ENCODE assay signal across 15 cellular contexts in the genomic region with DNA sequence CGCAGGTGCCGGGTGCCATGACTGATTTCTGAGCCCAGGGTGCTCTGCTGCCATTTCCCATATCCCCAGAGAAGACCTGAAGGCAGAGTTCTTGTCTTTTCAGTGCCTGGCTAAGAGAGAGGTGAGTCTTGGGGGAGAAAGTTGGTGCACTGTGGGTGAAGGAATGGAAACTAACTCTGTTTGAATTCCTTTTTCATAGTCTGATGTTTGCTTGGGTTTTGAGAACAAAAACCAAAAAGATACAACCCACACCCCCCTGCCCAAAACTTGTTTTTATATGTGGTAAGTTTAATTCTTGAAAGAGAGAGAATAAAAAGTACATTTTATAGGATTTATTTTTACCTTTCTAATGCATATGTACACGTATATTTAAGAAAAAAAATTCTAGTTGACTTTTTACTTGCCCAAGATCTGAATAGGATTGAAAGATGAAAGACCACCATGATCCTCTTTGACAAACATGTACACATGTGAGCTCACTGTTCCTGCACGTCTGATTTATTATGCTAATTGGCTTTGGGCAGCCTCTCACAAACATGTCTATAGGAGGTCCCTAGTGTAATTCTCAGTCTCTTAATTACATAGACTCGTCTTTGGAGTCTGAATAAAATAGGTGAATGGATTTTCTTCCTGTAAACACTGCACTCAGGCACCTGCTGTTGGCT. TPM values are rescaled to one million over a fixed set of nuclear protein-coding genes. Genes with fewer than 3 reads are reported as not detected.
DNase-seq lines count a peak whose midpoint lies in the region; ATAC-seq and TF ChIP-seq lines count a peak whose summit lies in the region.
"Had no signal": no experiment of that assay in that cellular context is flagged by ENCODE, and none has a peak within 500 bp of the region (broad histone marks: within the 10 kb centered on the region; RNA-seq: fewer than 3 reads in every experiment).

No MANE protein-coding gene starts in this region.

- no peak for DNase-seq in CD4-positive, alpha-beta memory T cell
- DNase-seq in H9 (no peak), naive B cell (no peak), 8988T (no peak), CD14-positive monocyte (ENCODE audit: low spot score) (no peak)
- DNase-seq in activated T-helper 1 cell treated with anti-CD3 and anti-CD28 coated beads, Interleukin-12 subunit alpha, Interleukin-12 subunit beta, Interleukin-2, Interleukin-4 antibody, amounts not matched to agents 30 ng/mL and 10 ng/mL and 1 ng/mL, durations not matched to agents 14 hours and 24 hours and 36 hours (ENCODE audit: low spot score): no peak
- no peak for DNase-seq in stimulated activated CD4-positive, alpha-beta T cell treated with anti-CD3 and anti-CD28 coated beads, Interleukin-4, amount 100 ng/mL, for 1 hour
- DNase-seq: activated CD4-positive, alpha-beta T cell treated with anti-CD3 and anti-CD28 coated beads, Interleukin-2, amount 50 U/mL, for 1 hour; head of caudate nucleus; NCI-H1092; SW 1271; uterus had no signal

- no peak overlapping the region for H3K4ac ChIP-seq in H9 (ENCODE audit: low read depth, low read length)

- H3K4me3 Mint-ChIP-seq in CD4-positive, alpha-beta memory T cell: peak overlapping the region; percentile 43 to 92 (median 48)
- H3K4me3 Mint-ChIP-seq in H9 (no peak overlapping the region), naive B cell (peak overlapping the region in 1 of 8 donors; percentile 15), CD14-positive monocyte (peak overlapping the region in 1 of 2 donors; percentile 5)
- H3K4me3 Mint-ChIP-seq in activated T-helper 1 cell treated with anti-CD3 and anti-CD28 coated beads, Interleukin-12 subunit alpha, Interleukin-12 subunit beta, Interleukin-2, Interleukin-4 antibody, amounts not matched to agents 30 ng/mL and 10 ng/mL and 1 ng/mL, durations not matched to agents 14 hours and 24 hours and 36 hours: peak overlapping the region; percentile 79

- H3K4me3 ChIP-seq in CD4-positive, alpha-beta memory T cell (ENCODE audit: low read length in 2 of 2): no peak overlapping the region
- H3K4me3 ChIP-seq: uterus had no signal

- no peak overlapping the region for H4K91ac ChIP-seq in H9 (ENCODE audit: insufficient read length, low read depth, low read length)

- no peak overlapping the region for H2BK20ac ChIP-seq in H9 (ENCODE audit: low read depth, low read length, poor library complexity, severe bottlenecking)

- no peak overlapping the region for H2AK5ac ChIP-seq in H9 (ENCODE audit: insufficient read length, low read length)

- H4K5ac ChIP-seq in H9 (ENCODE audit: insufficient read length, low read depth, low read length): no peak overlapping the region

- H3K27ac ChIP-seq in CD4-positive, alpha-beta memory T cell (ENCODE audit: low read depth, low read length): peak overlapping the region; percentile 19
- H3K27ac ChIP-seq in H9 (ENCODE audit: insufficient read length, low read depth, low read length): no peak overlapping the region
- H3K27ac ChIP-seq: C4-2B, uterus had no signal

- H3K36me3 Mint-ChIP-seq in CD4-positive, alpha-beta memory T cell: peaks cover 27 to 31% of the 10 kb centered on the region in 2 donors
- H3K36me3 Mint-ChIP-seq in H9 (ENCODE audit: insufficient read depth in 1 of 3, low read depth in 3 of 3): peaks cover 0 to 2% (median 0%) of the 10 kb centered on the region in 3 experiments; a peak in 2 of 7 replicates
- H3K36me3 Mint-ChIP-seq in activated T-helper 1 cell treated with anti-CD3 and anti-CD28 coated beads, Interleukin-12 subunit alpha, Interleukin-12 subunit beta, Interleukin-2, Interleukin-4 antibody, amounts not matched to agents 30 ng/mL and 10 ng/mL and 1 ng/mL, durations not matched to agents 14 hours and 24 hours and 36 hours (ENCODE audit: low read depth): peaks cover 38% of the 10 kb centered on the region
- peaks cover 0 to 3% of the 10 kb centered on the region in 2 donors for H3K36me3 Mint-ChIP-seq in naive B cell
- peaks cover 0 to 3% of the 10 kb centered on the region in 2 donors for H3K36me3 Mint-ChIP-seq in CD14-positive monocyte

- no peak overlapping the region for H3T11ph ChIP-seq in H9 (ENCODE audit: low read length)

- no peak overlapping the region for H3K56ac ChIP-seq in H9 (ENCODE audit: insufficient read length, low read depth, low read length)

- H3K9me3 Mint-ChIP-seq in CD4-positive, alpha-beta memory T cell: peaks cover 0 to 7% (median 3%) of the 10 kb centered on the region in 8 donors
- H3K9me3 Mint-ChIP-seq in H9 (peaks cover 0 to 4% of the 10 kb centered on the region in 2 experiments; a peak in 1 of 5 replicates), naive B cell (peaks cover 0 to 5% (median 2%) of the 10 kb centered on the region in 7 donors), CD14-positive monocyte (peaks cover 0 to 11% (median 3%) of the 10 kb centered on the region in 7 donors)
- peaks cover 3% of the 10 kb centered on the region for H3K9me3 Mint-ChIP-seq in activated T-helper 1 cell treated with anti-CD3 and anti-CD28 coated beads, Interleukin-12 subunit alpha, Interleukin-12 subunit beta, Interleukin-2, Interleukin-4 antibody, amounts not matched to agents 30 ng/mL and 10 ng/mL and 1 ng/mL, durations not matched to agents 14 hours and 24 hours and 36 hours

- H2AFZ ChIP-seq in H9 (ENCODE audit: low read length): no peak overlapping the region

- no peaks in the 10 kb centered on the region for H3K9me3 ChIP-seq in CD4-positive, alpha-beta memory T cell (ENCODE audit: control insufficient read depth in 1 of 2, low read length in 2 of 2)
- H3K9me3 ChIP-seq in H9 (ENCODE audit: control insufficient read depth, low read depth, low read length): no peaks in the 10 kb centered on the region
- H3K9me3 ChIP-seq: uterus had no signal

- ATAC-seq in naive B cell (ENCODE audit: low read depth in 2 of 2): no peak
- ATAC-seq: HepG2, Panc1 had no signal

- peaks cover 60 to 94% (median 75%) of the 10 kb centered on the region in 4 donors for H3K4me1 Mint-ChIP-seq in CD4-positive, alpha-beta memory T cell
- peaks cover 60 to 70% of the 10 kb centered on the region in 2 experiments for H3K4me1 Mint-ChIP-seq in H9
- H3K4me1 Mint-ChIP-seq in activated T-helper 1 cell treated with anti-CD3 and anti-CD28 coated beads, Interleukin-12 subunit alpha, Interleukin-12 subunit beta, Interleukin-2, Interleukin-4 antibody, amounts not matched to agents 30 ng/mL and 10 ng/mL and 1 ng/mL, durations not matched to agents 14 hours and 24 hours and 36 hours (ENCODE audit: low read depth): peaks cover 87% of the 10 kb centered on the region
- peaks cover 57 to 97% (median 72%) of the 10 kb centered on the region in 3 donors for H3K4me1 Mint-ChIP-seq in naive B cell
- peaks cover 20% of the 10 kb centered on the region for H3K4me1 Mint-ChIP-seq in CD14-positive monocyte

- H3K18ac ChIP-seq in H9 (ENCODE audit: insufficient read length, low read depth, low read length): no peak overlapping the region

- no peaks in the 10 kb centered on the region for H3K27me3 Mint-ChIP-seq in CD4-positive, alpha-beta memory T cell
- H3K27me3 Mint-ChIP-seq in H9 (ENCODE audit: low read depth) (peaks cover 20% of the 10 kb centered on the region), naive B cell (no peaks in the 10 kb centered on the region), CD14-positive monocyte (ENCODE audit: low read depth in 3 of 3) (peaks cover 0 to 6% (median 2%) of the 10 kb centered on the region in 3 donors)
- H3K27me3 Mint-ChIP-seq in activated T-helper 1 cell treated with anti-CD3 and anti-CD28 coated beads, Interleukin-12 subunit alpha, Interleukin-12 subunit beta, Interleukin-2, Interleukin-4 antibody, amounts not matched to agents 30 ng/mL and 10 ng/mL and 1 ng/mL, durations not matched to agents 14 hours and 24 hours and 36 hours (ENCODE audit: insufficient read depth): peaks cover 2% of the 10 kb centered on the region

- peak overlapping the region; percentile 72 to 99 (median 93) for H3K27ac Mint-ChIP-seq in CD4-positive, alpha-beta memory T cell
- H3K27ac Mint-ChIP-seq in H9 (peak overlapping the region in 2 of 3 experiments; percentile 30 to 87; a peak in 3 of 7 replicates), naive B cell (peak overlapping the region in 4 of 6 donors; percentile 52 to 95 (median 60)), CD14-positive monocyte (peak overlapping the region in 1 of 7 donors; percentile 27)
- H3K27ac Mint-ChIP-seq in activated T-helper 1 cell treated with anti-CD3 and anti-CD28 coated beads, Interleukin-12 subunit alpha, Interleukin-12 subunit beta, Interleukin-2, Interleukin-4 antibody, amounts not matched to agents 30 ng/mL and 10 ng/mL and 1 ng/mL, durations not matched to agents 14 hours and 24 hours and 36 hours: peak overlapping the region; percentile 90

- no peak overlapping the region for H3K14ac ChIP-seq in H9 (ENCODE audit: insufficient read depth, low read length)

- H3K27me3 ChIP-seq in CD4-positive, alpha-beta memory T cell (ENCODE audit: insufficient read depth, low read length): no peaks in the 10 kb centered on the region
- H3K27me3 ChIP-seq in H9 (ENCODE audit: insufficient read depth, low read length): no peaks in the 10 kb centered on the region; the same call in 1 of the 2 replicates
- H3K27me3 ChIP-seq: uterus had no signal

- WGBS in H9 (ENCODE audit: extremely low coverage, insufficient read length, low lambda C conversion rate): no CpG with 5 or more reads among the region's 5 CpGs

- POLR2A ChIA-PET in CD4-positive, alpha-beta memory T cell (lab: Charles Lee; ENCODE audit: partially characterized antibody): interaction anchor here (0.7 to 25.9 kb wide), 11 partner anchors 10 to 359 kb away, joined by 3 to 859 read pairs (median 7); a partner anchor contains a TSS

- H3K9ac ChIP-seq in H9 (ENCODE audit: extremely low read depth, insufficient read length, low read length): no peak overlapping the region

- H3K79me2 ChIP-seq in H9 (ENCODE audit: insufficient read depth, low read length): no peaks in the 10 kb centered on the region

- intact Hi-C loops in CD4-positive, alpha-beta memory T cell (cut with micrococcal nuclease): loop anchor here (5.0 kb wide), 1 partner anchor 58 kb away; no protein-coding TSS in a partner anchor
- intact Hi-C loops in activated T-helper 1 cell treated with anti-CD3 and anti-CD28 coated beads, Interleukin-12 subunit alpha, Interleukin-12 subunit beta, Interleukin-2, Interleukin-4 antibody, amounts not matched to agents 30 ng/mL and 10 ng/mL and 1 ng/mL, durations not matched to agents 14 hours and 24 hours and 36 hours (cut with micrococcal nuclease): loop anchor here (5.0 kb wide), 1 partner anchor 313 kb away; no protein-coding TSS in a partner anchor
- intact Hi-C loops in CD14-positive monocyte (cut with micrococcal nuclease): no loop called here

- TF ChIP-seq CTCF in H9 (conservative IDR thresholded peaks at IDR 0.05): no peak
- no peak for TF ChIP-seq CTCF in CD14-positive monocyte (IDR thresholded peaks at IDR 0.05)

- H2BK15ac ChIP-seq in H9 (ENCODE audit: low read depth, low read length): no peak overlapping the region

- H3K23ac ChIP-seq in H9 (ENCODE audit: insufficient read length, low read depth, low read length): no peak overlapping the region

- no peak overlapping the region for H3K4me2 ChIP-seq in H9 (ENCODE audit: insufficient read depth, insufficient read length, low read length)

- no peak overlapping the region for H4K8ac ChIP-seq in H9 (replicated peaks; ENCODE audit: insufficient read length, low read depth, low read length)

- peaks cover 93% of the 10 kb centered on the region for H3K4me1 ChIP-seq in CD4-positive, alpha-beta memory T cell (ENCODE audit: insufficient read depth, low read length)
- H3K4me1 ChIP-seq in H9 (ENCODE audit: insufficient read depth, low read length): peaks cover 6% of the 10 kb centered on the region; the same call in 1 of the 2 replicates
- H3K4me1 ChIP-seq: uterus had no signal

- H3K36me3 ChIP-seq in CD4-positive, alpha-beta memory T cell (ENCODE audit: insufficient read depth, low read length): no peaks in the 10 kb centered on the region
- H3K36me3 ChIP-seq: uterus had no signal

- no peak overlapping the region for H2BK12ac ChIP-seq in H9 (ENCODE audit: insufficient read length, low read depth, low read length)

- no peaks in the 10 kb centered on the region for H3K23me2 ChIP-seq in H9 (ENCODE audit: insufficient read length, low read depth, low read length, poor library complexity, severe bottlenecking)

- H2BK120ac ChIP-seq in H9 (ENCODE audit: low read depth, low read length, poor library complexity, severe bottlenecking): no peak overlapping the region

- CTCF ChIA-PET in CD4-positive, alpha-beta memory T cell (lab: Charles Lee; ENCODE audit: partially characterized antibody): interaction anchor here (1.0 to 6.7 kb wide), 8 partner anchors 9 to 160 kb away, joined by 3 to 64 read pairs (median 10); no protein-coding TSS in a partner anchor

- H4K20me1 ChIP-seq in H9 (ENCODE audit: control insufficient read depth, insufficient read depth, insufficient read length): no peaks in the 10 kb centered on the region

- H3K79me1 ChIP-seq in H9 (ENCODE audit: insufficient read depth, low read depth, low read length, poor library complexity, severe bottlenecking): no peaks in the 10 kb centered on the region

- H2BK5ac ChIP-seq in H9 (ENCODE audit: insufficient read length, low read length): no peak overlapping the region

RNA-seq across cellular contexts. Expression of a gene that starts 46.3 kb away (rescaled TPM):
- 100 to 1,000 TPM; 225 to 239 TPM for total RNA-seq in CD4-positive, alpha-beta memory T cell
- 100 to 1,000 TPM; 136 to 149 TPM for polyA plus RNA-seq in CD4-positive, alpha-beta memory T cell
- total RNA-seq in H9 (2021): 11.2 and 12.0 TPM in 2 replicates
- total RNA-seq in activated T-helper 1 cell treated with anti-CD3 and anti-CD28 coated beads, Interleukin-12 subunit alpha, Interleukin-12 subunit beta, Interleukin-2, Interleukin-4 antibody, amounts not matched to agents 30 ng/mL and 10 ng/mL and 1 ng/mL, durations not matched to agents 14 hours and 24 hours and 36 hours: 66.3 and 68.5 TPM in 2 replicates
- 10 to 100 TPM; 18.2 to 37.1 (median 28.5) TPM for polyA plus RNA-seq in naive B cell (ENCODE audit: low read depth in 6 of 6)
- 1 to 10 TPM; 4.0 to 6.4 TPM for polyA plus RNA-seq in CD14-positive monocyte

Comparison
In these comparisons a context has a peak if more than half of its experiments do, and no peak if none do; other contexts are left out.
1. H3K4me3 Mint-ChIP-seq: peak in CD4-positive, alpha-beta memory T cell (8 of 8) and activated T-helper 1 cell treated with anti-CD3 and anti-CD28 coated beads, Interleukin-12 subunit alpha, Interleukin-12 subunit beta, Interleukin-2, Interleukin-4 antibody, amounts not matched to agents 30 ng/mL and 10 ng/mL and 1 ng/mL, durations not matched to agents 14 hours and 24 hours and 36 hours (single experiment); none in H9 (0 of 2).
2. intact Hi-C loops: an anchor here in CD4-positive, alpha-beta memory T cell (5.0 kb wide) and activated T-helper 1 cell treated with anti-CD3 and anti-CD28 coated beads, Interleukin-12 subunit alpha, Interleukin-12 subunit beta, Interleukin-2, Interleukin-4 antibody, amounts not matched to agents 30 ng/mL and 10 ng/mL and 1 ng/mL, durations not matched to agents 14 hours and 24 hours and 36 hours (5.0 kb wide); none called in CD14-positive monocyte.